ENCODE assay signal across 14 cellular contexts in genomic region chr2:177670791-177671528, GRCh38.
A peak's percentile ranks its signal among the peaks of the same experiment; 100 is the strongest.
DNase-seq lines count a peak whose midpoint lies in the region; ATAC-seq and TF ChIP-seq lines count a peak whose summit lies in the region.
"Had no signal": no experiment of that assay in that cellular context is flagged by ENCODE, and none has a peak within 500 bp of the region (broad histone marks: within the 10 kb centered on the region; RNA-seq: fewer than 3 reads in every experiment).

No MANE protein-coding gene starts in this region.

- H3K36me3 ChIP-seq in NT2/D1 (ENCODE audit: insufficient read depth, insufficient read length, low read length) = no peaks in the 10 kb centered on the region
- H3K36me3 ChIP-seq: sigmoid colon had no signal

- H3K4me3 ChIP-seq in GM12865 (ENCODE audit: low read depth, low read length) = no peak overlapping the region
- no peak overlapping the region for H3K4me3 ChIP-seq in NT2/D1 (ENCODE audit: insufficient read length, low read depth)
- H3K4me3 ChIP-seq: dorsolateral prefrontal cortex, sigmoid colon had no signal

- peak; percentile 19 for DNase-seq in GM12865 (ENCODE audit: low read depth)
- peak; percentile 81 for DNase-seq in NT2/D1 (ENCODE audit: low read depth, low spot score)
- DNase-seq in iPS-NIHi7 (ENCODE audit: extremely low spot score) = peak; percentile 49
- DNase-seq in DMS79 (lab: John Stamatoyannopoulos, UW) = no peak
- no peak for DNase-seq in UCSD-AML1 (lab: John Stamatoyannopoulos, UW; ENCODE audit: unreplicated experiment)
- no peak for DNase-seq in NCI-H1436 treated with DMSO at 0.1 percent for 48 hours (lab: John Stamatoyannopoulos, UW)
- DNase-seq in NCI-H82 (lab: John Stamatoyannopoulos, UW) = no peak
- DNase-seq: activated CD4-positive, CD25-positive, alpha-beta regulatory T cell; activated T-cell treated with anti-CD3 and anti-CD28 coated beads, Interleukin-2, amount 50 U/mL, for 24 hours; DMS53; dorsolateral prefrontal cortex; NCI-H1048; sigmoid colon had no signal

- no peak overlapping the region for H3K9ac ChIP-seq in NT2/D1 (ENCODE audit: insufficient read length, low read depth)

- H3K27me3 ChIP-seq in NT2/D1 (ENCODE audit: insufficient read depth, insufficient read length) = no peaks in the 10 kb centered on the region
- H3K27me3 ChIP-seq: sigmoid colon had no signal

- no peaks in the 10 kb centered on the region for H3K4me1 ChIP-seq in NT2/D1 (ENCODE audit: insufficient read depth, insufficient read length)

- TF ChIP-seq CTCF in GM12865 (IDR thresholded peaks at IDR 0.05; ENCODE audit: insufficient read depth, low read depth, low read length, missing control alignments) = no peak

- H3K9me3 ChIP-seq in NT2/D1 (ENCODE audit: insufficient read depth, low read length) = peaks cover 11% of the 10 kb centered on the region; the same call in 1 of the 2 replicates
- H3K9me3 ChIP-seq: sigmoid colon had no signal

- peak; percentile 52 for ATAC-seq in GM21515 (IDR thresholded peaks at IDR 0.05; ENCODE audit: unreplicated experiment)

Comparison
In these comparisons a context has a peak if more than half of its experiments do, and no peak if none do; other contexts are left out.
1. DNase-seq: peak in GM12865 (single experiment), NT2/D1 (single experiment) and iPS-NIHi7 (single experiment); none in DMS79 (single experiment), UCSD-AML1 (single experiment), NCI-H1436 treated with DMSO at 0.1 percent for 48 hours (single experiment) and NCI-H82 (single experiment).